8 cellular contexts compared by ENCODE assay signal in the genomic region with DNA sequence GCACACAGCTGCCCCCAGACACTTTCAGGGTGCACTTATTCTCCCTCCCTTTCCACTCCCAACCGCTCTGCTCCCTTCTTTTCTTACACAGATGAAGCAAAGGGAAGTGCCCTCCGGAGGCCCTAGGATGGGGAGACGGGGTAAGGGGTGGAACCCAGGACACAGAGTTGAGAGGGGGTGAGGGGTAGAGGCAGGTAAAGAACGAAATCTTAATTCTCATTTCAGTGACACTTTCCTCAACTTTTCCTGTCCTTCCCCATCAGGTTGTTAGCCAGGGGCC. TPM values are rescaled to one million over a fixed set of nuclear protein-coding genes. Genes with fewer than 3 reads are reported as not detected.
DNase-seq lines count a peak whose midpoint lies in the region; ATAC-seq and TF ChIP-seq lines count a peak whose summit lies in the region.

No MANE protein-coding gene starts in this region.

- H3K4me1 Mint-ChIP-seq in nephron, result peaks cover 80% of the 10 kb centered on the region

- H3K27me3 ChIP-seq in A673 (replicated peaks; ENCODE audit: insufficient read depth, low read depth, low read length, poor library complexity), result no peaks in the 10 kb centered on the region
- no peaks in the 10 kb centered on the region for H3K27me3 ChIP-seq in Loucy (ENCODE audit: insufficient read depth, low read length, poor library complexity, severe bottlenecking)

- H3K27ac Mint-ChIP-seq in nephron, result peak overlapping the region; percentile 97 to 99 (median 99)

- ATAC-seq in omental fat pad (ENCODE audit: low FRiP score), result no peak
- no peak for ATAC-seq in HG03175 (IDR thresholded peaks at IDR 0.05; ENCODE audit: unreplicated experiment)

- H4K20me1 ChIP-seq in Loucy (ENCODE audit: insufficient read depth, low read length, poor library complexity, severe bottlenecking), result peaks cover 5% of the 10 kb centered on the region

- peaks cover 15% of the 10 kb centered on the region for H3F3A ChIP-seq in Loucy (ENCODE audit: low read depth)

- H3K9me3 Mint-ChIP-seq in nephron, result no peaks in the 10 kb centered on the region

- H3K79me2 ChIP-seq in Loucy (ENCODE audit: insufficient read depth, low read length), result peaks cover 19% of the 10 kb centered on the region; the same call in 1 of the 2 replicates

- H3K4me3 ChIP-seq in A673 (ENCODE audit: low read depth, low read length, poor library complexity, severe bottlenecking) (peak overlapping the region; percentile 31), Loucy (ENCODE audit: low read length, poor library complexity, severe bottlenecking) (peak overlapping the region; percentile 70)

- no peak overlapping the region for H2AFZ ChIP-seq in Loucy (ENCODE audit: low read length)

- H3K9me3 ChIP-seq in A673 (ENCODE audit: low read depth, low read length, poor library complexity, severe bottlenecking) (no peaks in the 10 kb centered on the region), Loucy (ENCODE audit: insufficient read depth, low read depth, low read length) (no peaks in the 10 kb centered on the region)

- no peaks in the 10 kb centered on the region for H3K9me2 ChIP-seq in Loucy (replicated peaks; ENCODE audit: low read depth, low read length)

- intact Hi-C loops in A673 (cut with micrococcal nuclease; ENCODE audit: unreplicated experiment), result loop anchor here (10.0 kb wide), 1 partner anchor 268 kb away; a partner anchor contains a TSS

- in situ Hi-C loops in GM13977 (cut with MboI; ENCODE audit: low pct_unique_long_range_greater_than_20kb, low sequenced_read_pairs, unreplicated experiment), result no loop called here

- H3K27me3 Mint-ChIP-seq in nephron (ENCODE audit: low read depth), result no peaks in the 10 kb centered on the region

- peaks cover 36% of the 10 kb centered on the region for H3K36me3 Mint-ChIP-seq in nephron (ENCODE audit: low read depth)

- H3K9ac ChIP-seq in Loucy (ENCODE audit: low read depth, low read length, poor library complexity, severe bottlenecking), result peak overlapping the region; percentile 82

- H3K27ac ChIP-seq in A673 (ENCODE audit: low read depth, low read length, poor library complexity, severe bottlenecking), result peak overlapping the region; percentile 99
- H3K27ac ChIP-seq in epithelial cell of prostate, result peak overlapping the region; percentile 78

- H3K36me3 ChIP-seq in A673 (ENCODE audit: insufficient read depth, low read length, poor library complexity, severe bottlenecking), result peaks cover 21% of the 10 kb centered on the region
- H3K36me3 ChIP-seq in Loucy (ENCODE audit: insufficient read depth, low read length), result peaks cover 23% of the 10 kb centered on the region; the same call in 1 of the 2 replicates

- H3K4me2 ChIP-seq in Loucy (ENCODE audit: low read depth, low read length, poor library complexity, severe bottlenecking), result peak overlapping the region; percentile 88

- DNase-seq in A673 (ENCODE audit: low spot score) (no peak), epithelial cell of prostate (ENCODE audit: low read depth, low spot score) (no peak), GM13977 (ENCODE audit: low spot score) (no peak), omental fat pad (ENCODE audit: low spot score) (no peak), DMS 273 treated with DMSO at 0.1 percent for 48 hours (lab: John Stamatoyannopoulos, UW) (no peak)

- no TSS peak for BruUV-seq in A673 (replicated peaks; lab: Mats Ljungman, UMichigan)

- peaks cover 22% of the 10 kb centered on the region for H3K4me1 ChIP-seq in A673 (ENCODE audit: insufficient read depth, low read length, poor library complexity, severe bottlenecking)
- peaks cover 74% of the 10 kb centered on the region for H3K4me1 ChIP-seq in Loucy (ENCODE audit: insufficient read depth, low read length, poor library complexity, severe bottlenecking)

- CTCF ChIA-PET in A673 (lab: Charles Lee), result interaction anchor here (1.5 kb wide), 1 partner anchor 25 kb away, joined by 6 read pairs; no protein-coding TSS in a partner anchor

- TF ChIP-seq CTCF in A673 (conservative IDR thresholded peaks at IDR 0.05; ENCODE audit: low read depth, low read length) (no peak), Loucy (conservative IDR thresholded peaks at IDR 0.05; ENCODE audit: low read length) (no peak), nephron (IDR thresholded peaks at IDR 0.05; ENCODE audit: unreplicated experiment in 3 of 3) (no peak), GM13977 (IDR thresholded peaks at IDR 0.05; ENCODE audit: extremely low read depth, insufficient read depth, missing control alignments) (no peak), omental fat pad (IDR thresholded peaks at IDR 0.05) (no peak)

- POLR2A ChIA-PET in A673 (lab: Charles Lee; ENCODE audit: low non-redundant PET), result interaction anchor here (0.6 kb wide), 1 partner anchor 60 kb away, joined by 8 read pairs; no protein-coding TSS in a partner anchor

- H3K4me3 Mint-ChIP-seq in nephron, result peak overlapping the region; percentile 63 to 73 (median 68)

RNA-seq across cellular contexts. Expression of a gene that starts 12.8 kb away (rescaled TPM):
- total RNA-seq in A673 (2021) (67.2 and 73.1 TPM in 2 replicates), omental fat pad (10 to 100 TPM; 16.5 to 68.6 (median 32.8) TPM)
